In the genomic region with DNA sequence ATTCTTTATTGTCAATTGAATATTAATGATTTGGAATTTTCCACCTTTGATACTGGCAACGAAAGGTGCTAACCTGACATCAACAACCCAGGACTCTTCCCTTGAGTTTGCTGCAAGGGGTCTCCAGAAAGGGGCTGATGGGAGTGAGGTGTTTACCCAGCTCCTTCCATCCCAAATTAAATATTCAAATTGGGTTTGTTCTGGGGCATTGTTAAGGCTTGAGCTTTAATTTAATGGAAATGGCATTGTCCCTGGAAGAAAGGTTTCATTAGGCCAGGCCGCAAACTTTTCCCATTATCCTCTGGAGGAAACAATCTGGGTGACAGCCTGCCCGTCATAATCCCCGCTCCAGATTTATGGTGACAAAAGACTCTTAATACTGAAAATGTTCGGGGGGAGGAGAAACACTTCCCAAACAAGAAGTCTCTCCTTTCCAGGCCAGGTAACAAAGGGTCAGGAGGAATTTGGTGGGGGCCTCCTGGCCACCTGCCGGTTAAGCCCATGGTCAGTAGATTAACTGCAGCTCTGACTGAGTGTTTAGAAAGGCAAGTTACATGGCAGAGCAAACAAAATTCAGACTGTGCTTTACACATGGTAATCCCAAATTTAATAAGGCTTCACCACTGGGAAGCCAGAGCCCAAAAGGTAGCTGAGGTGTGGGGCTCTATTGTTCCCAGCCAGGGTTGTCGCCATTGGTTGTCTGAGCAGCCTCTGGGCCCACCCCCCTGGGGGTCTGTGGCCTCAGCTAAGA, we compare ENCODE assay signal across 1 cellular context.
TF ChIP-seq lines count a peak whose summit lies in the region.

No MANE protein-coding gene starts in this region.

TF ChIP-seq in WTC11, 78 proteins besides CTCF, POLR2A, EP300 and RAD21 (continued from another document):
- TF ChIP-seq, protein P1, sequence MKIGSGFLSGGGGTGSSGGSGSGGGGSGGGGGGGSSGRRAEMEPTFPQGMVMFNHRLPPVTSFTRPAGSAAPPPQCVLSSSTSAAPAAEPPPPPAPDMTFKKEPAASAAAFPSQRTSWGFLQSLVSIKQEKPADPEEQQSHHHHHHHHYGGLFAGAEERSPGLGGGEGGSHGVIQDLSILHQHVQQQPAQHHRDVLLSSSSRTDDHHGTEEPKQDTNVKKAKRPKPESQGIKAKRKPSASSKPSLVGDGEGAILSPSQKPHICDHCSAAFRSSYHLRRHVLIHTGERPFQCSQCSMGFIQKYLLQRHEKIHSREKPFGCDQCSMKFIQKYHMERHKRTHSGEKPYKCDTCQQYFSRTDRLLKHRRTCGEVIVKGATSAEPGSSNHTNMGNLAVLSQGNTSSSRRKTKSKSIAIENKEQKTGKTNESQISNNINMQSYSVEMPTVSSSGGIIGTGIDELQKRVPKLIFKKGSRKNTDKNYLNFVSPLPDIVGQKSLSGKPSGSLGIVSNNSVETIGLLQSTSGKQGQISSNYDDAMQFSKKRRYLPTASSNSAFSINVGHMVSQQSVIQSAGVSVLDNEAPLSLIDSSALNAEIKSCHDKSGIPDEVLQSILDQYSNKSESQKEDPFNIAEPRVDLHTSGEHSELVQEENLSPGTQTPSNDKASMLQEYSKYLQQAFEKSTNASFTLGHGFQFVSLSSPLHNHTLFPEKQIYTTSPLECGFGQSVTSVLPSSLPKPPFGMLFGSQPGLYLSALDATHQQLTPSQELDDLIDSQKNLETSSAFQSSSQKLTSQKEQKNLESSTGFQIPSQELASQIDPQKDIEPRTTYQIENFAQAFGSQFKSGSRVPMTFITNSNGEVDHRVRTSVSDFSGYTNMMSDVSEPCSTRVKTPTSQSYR (CRISPR knock-in tag; IDR thresholded peaks at IDR 0.05), result no peak
- TF ChIP-seq, protein P2, sequence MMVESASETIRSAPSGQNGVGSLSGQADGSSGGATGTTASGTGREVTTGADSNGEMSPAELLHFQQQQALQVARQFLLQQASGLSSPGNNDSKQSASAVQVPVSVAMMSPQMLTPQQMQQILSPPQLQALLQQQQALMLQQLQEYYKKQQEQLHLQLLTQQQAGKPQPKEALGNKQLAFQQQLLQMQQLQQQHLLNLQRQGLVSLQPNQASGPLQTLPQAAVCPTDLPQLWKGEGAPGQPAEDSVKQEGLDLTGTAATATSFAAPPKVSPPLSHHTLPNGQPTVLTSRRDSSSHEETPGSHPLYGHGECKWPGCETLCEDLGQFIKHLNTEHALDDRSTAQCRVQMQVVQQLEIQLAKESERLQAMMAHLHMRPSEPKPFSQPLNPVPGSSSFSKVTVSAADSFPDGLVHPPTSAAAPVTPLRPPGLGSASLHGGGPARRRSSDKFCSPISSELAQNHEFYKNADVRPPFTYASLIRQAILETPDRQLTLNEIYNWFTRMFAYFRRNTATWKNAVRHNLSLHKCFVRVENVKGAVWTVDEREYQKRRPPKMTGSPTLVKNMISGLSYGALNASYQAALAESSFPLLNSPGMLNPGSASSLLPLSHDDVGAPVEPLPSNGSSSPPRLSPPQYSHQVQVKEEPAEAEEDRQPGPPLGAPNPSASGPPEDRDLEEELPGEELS (CRISPR knock-in tag; IDR thresholded peaks at IDR 0.05), result peak; percentile 55
- TF ChIP-seq E2F5 (CRISPR knock-in tag; IDR thresholded peaks at IDR 0.05) (0 out of 2 replicates have a peak, but pooled peaks have one; percentile 9), GABPB1 (CRISPR knock-in tag; IDR thresholded peaks at IDR 0.05) (no peak), ETV6 (CRISPR knock-in tag; IDR thresholded peaks at IDR 0.05) (peak; percentile 50)
